ENCODE assay signal across 27 cellular contexts in genomic region chr11:35937751-35938150, GRCh38. TPM values are rescaled to one million over a fixed set of nuclear protein-coding genes. Genes with fewer than 3 reads are reported as not detected.
"Had no signal": no experiment of that assay in that cellular context is flagged by ENCODE, and none has a peak within 500 bp of the region (broad histone marks: within the 10 kb centered on the region; RNA-seq: fewer than 3 reads in every experiment).

No MANE protein-coding gene starts in this region.

- ATAC-seq: activated CD4-positive, alpha-beta T cell treated with anti-CD3 and anti-CD28 coated beads for 36 hours; activated T-cell treated with anti-CD3 and anti-CD28 coated beads, Interleukin-2, amount 50 U/mL, for 72 hours had no signal

- H3K9me3 ChIP-seq: Peyer's patch, SJCRH30, SK-N-SH had no signal

- H3K27ac ChIP-seq: brain microvascular endothelial cell, cardiac muscle cell, Peyer's patch, RWPE1, SJCRH30, VCaP had no signal

- H3K4me2 ChIP-seq: SK-N-SH had no signal

- H3K4me1 ChIP-seq: Peyer's patch had no signal

- H3K36me3 Mint-ChIP-seq: activated naive CD4-positive, alpha-beta T cell treated with anti-CD3 and anti-CD28 coated beads, Interleukin-2, amount 10 ng/mL, durations not matched to agents 7 days and 5 days; activated naive CD8-positive, alpha-beta T cell treated with anti-CD3 and anti-CD28 coated beads for 36 hours had no signal

- H3K4me3 ChIP-seq: cardiac muscle cell, Peyer's patch, SJCRH30 had no signal

- H3K27me3 ChIP-seq: brain microvascular endothelial cell, Peyer's patch, SJCRH30 had no signal

- DNase-seq: activated CD4-positive, alpha-beta memory T cell treated with anti-CD3 and anti-CD28 coated beads, Interleukin-2, amount 10 ng/mL, durations not matched to agents 7 days and 5 days; activated CD4-positive, alpha-beta T cell treated with anti-CD3 and anti-CD28 coated beads for 36 hours; activated CD4-positive, alpha-beta T cell treated with anti-CD3 and anti-CD28 coated beads, Interleukin-2, amount 50 U/mL, for 1 hour; activated CD4-positive, CD25-positive, alpha-beta regulatory T cell; activated CD8-positive, alpha-beta memory T cell treated with anti-CD3 and anti-CD28 coated beads, Interleukin-2, amount 50 U/mL, for 4 hours; activated gamma-delta T cell treated with Interleukin-2 at 50 U/mL for 16 hours; activated naive CD4-positive, alpha-beta T cell treated with anti-CD3 and anti-CD28 coated beads, Interleukin-2, amount 10 ng/mL, durations not matched to agents 7 days and 5 days; activated naive CD8-positive, alpha-beta T cell treated with anti-CD3 and anti-CD28 coated beads for 36 hours; activated T-cell treated with anti-CD3 and anti-CD28 coated beads, Interleukin-2, amount 50 U/mL, for 72 hours; brain microvascular endothelial cell; KBM-7; NCI-H1436; NCI-H1694 treated with DMSO at 0.1 percent for 48 hours; NCI-H2029 treated with DMSO at 0.1 percent for 48 hours; NCI-H2171; NCI-H2227 treated with DMSO at 0.1 percent for 48 hours; NCI-H82; Peyer's patch; Right ventricle myocardium superior; SJCRH30; SK-N-SH; T-helper 1 cell had no signal

- H3K9me3 Mint-ChIP-seq: activated CD4-positive, alpha-beta memory T cell treated with anti-CD3 and anti-CD28 coated beads, Interleukin-2, amount 10 ng/mL, durations not matched to agents 7 days and 5 days; activated naive CD4-positive, alpha-beta T cell treated with anti-CD3 and anti-CD28 coated beads, Interleukin-2, amount 10 ng/mL, durations not matched to agents 7 days and 5 days; activated naive CD8-positive, alpha-beta T cell treated with anti-CD3 and anti-CD28 coated beads for 36 hours; activated T-cell treated with anti-CD3 and anti-CD28 coated beads, Interleukin-2, amount 50 U/mL, for 72 hours; activated T-helper 2 cell treated with anti-CD3 and anti-CD28 coated beads, Interferon-gamma antibody, Interleukin-2, Interleukin-4, amounts not matched to agents 10 μg/mL and 5 μg/mL and 100 μg/mL, durations not matched to agents 14 hours and 24 hours and 36 hours had no signal

- H3K4me1 Mint-ChIP-seq: activated CD4-positive, alpha-beta memory T cell treated with anti-CD3 and anti-CD28 coated beads, Interleukin-2, amount 10 ng/mL, durations not matched to agents 7 days and 5 days; activated CD4-positive, alpha-beta T cell treated with anti-CD3 and anti-CD28 coated beads for 36 hours; activated naive CD4-positive, alpha-beta T cell treated with anti-CD3 and anti-CD28 coated beads, Interleukin-2, amount 10 ng/mL, durations not matched to agents 7 days and 5 days had no signal

- H3K36me3 ChIP-seq: brain microvascular endothelial cell, cardiac muscle cell, Peyer's patch, SJCRH30 had no signal

- H3K9ac ChIP-seq: SK-N-SH had no signal

- H3K27ac Mint-ChIP-seq: activated CD4-positive, alpha-beta memory T cell treated with anti-CD3 and anti-CD28 coated beads, Interleukin-2, amount 10 ng/mL, durations not matched to agents 7 days and 5 days; activated CD4-positive, alpha-beta T cell treated with anti-CD3 and anti-CD28 coated beads for 36 hours; activated naive CD4-positive, alpha-beta T cell treated with anti-CD3 and anti-CD28 coated beads, Interleukin-2, amount 10 ng/mL, durations not matched to agents 7 days and 5 days; activated naive CD8-positive, alpha-beta T cell treated with anti-CD3 and anti-CD28 coated beads for 36 hours; activated T-cell treated with anti-CD3 and anti-CD28 coated beads, Interleukin-2, amount 50 U/mL, for 72 hours; activated T-helper 2 cell treated with anti-CD3 and anti-CD28 coated beads, Interferon-gamma antibody, Interleukin-2, Interleukin-4, amounts not matched to agents 10 μg/mL and 5 μg/mL and 100 μg/mL, durations not matched to agents 14 hours and 24 hours and 36 hours had no signal

- H3K4me3 Mint-ChIP-seq: activated CD4-positive, alpha-beta memory T cell treated with anti-CD3 and anti-CD28 coated beads, Interleukin-2, amount 10 ng/mL, durations not matched to agents 7 days and 5 days; activated CD4-positive, alpha-beta T cell treated with anti-CD3 and anti-CD28 coated beads for 36 hours; activated naive CD4-positive, alpha-beta T cell treated with anti-CD3 and anti-CD28 coated beads, Interleukin-2, amount 10 ng/mL, durations not matched to agents 7 days and 5 days; activated naive CD8-positive, alpha-beta T cell treated with anti-CD3 and anti-CD28 coated beads for 36 hours; activated T-cell treated with anti-CD3 and anti-CD28 coated beads, Interleukin-2, amount 50 U/mL, for 72 hours had no signal

RNA-seq across cellular contexts. Expression of gene LDLRAD3, which starts 6.1 kb away (rescaled TPM):
- total RNA-seq: activated CD4-positive, alpha-beta memory T cell treated with anti-CD3 and anti-CD28 coated beads, Interleukin-2, amount 10 ng/mL, durations not matched to agents 7 days and 5 days; activated T-cell treated with anti-CD3 and anti-CD28 coated beads, Interleukin-2, amount 50 U/mL, for 72 hours; OCI-LY7 had no signal
